26 cellular contexts compared by ENCODE assay signal in genomic region chr3:169094204-169094603, GRCh38.
"Had no signal": no experiment of that assay in that cellular context is flagged by ENCODE, and none has a peak within 500 bp of the region (broad histone marks: within the 10 kb centered on the region; RNA-seq: fewer than 3 reads in every experiment).

No MANE protein-coding gene starts in this region.

- H3K9me3 ChIP-seq: breast epithelium, colonic mucosa had no signal

- H3K27me3 Mint-ChIP-seq: activated CD4-positive, alpha-beta memory T cell treated with anti-CD3 and anti-CD28 coated beads for 36 hours; activated CD4-positive, alpha-beta T cell treated with anti-CD3 and anti-CD28 coated beads, Interleukin-2, amount 10 ng/mL, durations not matched to agents 24 days and 14 days; activated naive CD8-positive, alpha-beta T cell; T-helper 17 cell had no signal

- H3K4me3 ChIP-seq: breast epithelium, colonic mucosa, K562, PC-9 had no signal

- DNase-seq: activated CD4-positive, alpha-beta memory T cell treated with anti-CD3 and anti-CD28 coated beads for 36 hours; activated CD4-positive, alpha-beta T cell treated with anti-CD3 and anti-CD28 coated beads for 1 hour; activated CD4-positive, alpha-beta T cell treated with anti-CD3 and anti-CD28 coated beads, Interleukin-2, amount 10 ng/mL, durations not matched to agents 24 days and 14 days; activated CD8-positive, alpha-beta memory T cell treated with anti-CD3 and anti-CD28 coated beads for 24 hours; activated gamma-delta T cell; activated naive CD4-positive, alpha-beta T cell treated with anti-CD3 and anti-CD28 coated beads for 36 hours; activated T-cell treated with anti-CD3 and anti-CD28 coated beads, Interleukin-2, amount 50 U/mL, for 4 hours; amygdala; caudate nucleus; colonic mucosa; Karpas-422; NCI-H1105 treated with DMSO at 0.1 percent for 48 hours; NCI-H1436 treated with DMSO at 0.1 percent for 48 hours; NCI-H187 treated with DMSO at 0.1 percent for 48 hours; NCI-H2081 treated with DMSO at 0.1 percent for 48 hours; NCI-H226; NCI-H510A treated with DMSO at 0.1 percent for 48 hours; NCI-H774; PC-9; SHP77 treated with DMSO at 0.1 percent for 48 hours; T-helper 17 cell; T-helper 9 cell had no signal

- H3K36me3 Mint-ChIP-seq: activated CD4-positive, alpha-beta memory T cell treated with anti-CD3 and anti-CD28 coated beads for 36 hours; activated naive CD8-positive, alpha-beta T cell had no signal

- H3K36me3 ChIP-seq: breast epithelium, colonic mucosa had no signal

- H3K4me1 Mint-ChIP-seq: activated CD4-positive, alpha-beta T cell treated with anti-CD3 and anti-CD28 coated beads, Interleukin-2, amount 10 ng/mL, durations not matched to agents 24 days and 14 days; T-helper 17 cell had no signal

- ATAC-seq: activated T-cell treated with anti-CD3 and anti-CD28 coated beads, Interleukin-2, amount 50 U/mL, for 4 hours; K562; T-helper 17 cell; WTC11 had no signal

- FAIRE-seq: K562 had no signal

- H3K4me1 ChIP-seq: breast epithelium, colonic mucosa had no signal

- H3K27me3 ChIP-seq: breast epithelium, colonic mucosa had no signal

- H3K4me3 Mint-ChIP-seq: activated CD4-positive, alpha-beta memory T cell treated with anti-CD3 and anti-CD28 coated beads for 36 hours; activated CD4-positive, alpha-beta T cell treated with anti-CD3 and anti-CD28 coated beads, Interleukin-2, amount 10 ng/mL, durations not matched to agents 24 days and 14 days; activated naive CD4-positive, alpha-beta T cell treated with anti-CD3 and anti-CD28 coated beads for 36 hours; activated naive CD8-positive, alpha-beta T cell; activated T-cell treated with anti-CD3 and anti-CD28 coated beads, Interleukin-2, amount 50 U/mL, for 4 hours; T-helper 17 cell; WTC11 had no signal

- H3K4me2 ChIP-seq: PC-9 had no signal

- H2AFZ ChIP-seq: PC-9 had no signal

- H3K27ac Mint-ChIP-seq: activated CD4-positive, alpha-beta memory T cell treated with anti-CD3 and anti-CD28 coated beads for 36 hours; activated CD4-positive, alpha-beta T cell treated with anti-CD3 and anti-CD28 coated beads, Interleukin-2, amount 10 ng/mL, durations not matched to agents 24 days and 14 days; activated naive CD4-positive, alpha-beta T cell treated with anti-CD3 and anti-CD28 coated beads for 36 hours; activated naive CD8-positive, alpha-beta T cell; T-helper 17 cell had no signal

- H3K9me3 Mint-ChIP-seq: activated CD4-positive, alpha-beta memory T cell treated with anti-CD3 and anti-CD28 coated beads for 36 hours; activated CD4-positive, alpha-beta T cell treated with anti-CD3 and anti-CD28 coated beads, Interleukin-2, amount 10 ng/mL, durations not matched to agents 24 days and 14 days; activated naive CD4-positive, alpha-beta T cell treated with anti-CD3 and anti-CD28 coated beads for 36 hours; activated T-cell treated with anti-CD3 and anti-CD28 coated beads, Interleukin-2, amount 50 U/mL, for 4 hours had no signal

- H3K27ac ChIP-seq: breast epithelium, colonic mucosa, PC-9 had no signal
